14 cellular contexts compared by ENCODE assay signal in genomic region chr9:87122947-87123685, GRCh38.
A peak's percentile ranks its signal among the peaks of the same experiment; 100 is the strongest.
DNase-seq lines count a peak whose midpoint lies in the region; ATAC-seq and TF ChIP-seq lines count a peak whose summit lies in the region.
"Had no signal": no experiment of that assay in that cellular context is flagged by ENCODE, and none has a peak within 500 bp of the region (broad histone marks: within the 10 kb centered on the region; RNA-seq: fewer than 3 reads in every experiment).

No MANE protein-coding gene starts in this region.

- no peak overlapping the region for H3K4me3 ChIP-seq in fibroblast of villous mesenchyme (ENCODE audit: low read depth, low read length)
- H3K4me3 ChIP-seq in stomach = no peak overlapping the region
- H3K4me3 ChIP-seq: GM12878 had no signal

- no peak for TF ChIP-seq EP300 in stomach (IDR thresholded peaks at IDR 0.05)

- H3K27ac Mint-ChIP-seq in activated naive CD4-positive, alpha-beta T cell treated with anti-CD3 and anti-CD28 coated beads, Interleukin-2, amount 50 U/mL, for 72 hours = peak overlapping the region in 1 of 2 donors; percentile 22
- H3K27ac Mint-ChIP-seq: dendritic cell treated with granulocyte-macrophage colony-stimulating factor and Interleukin-4, amounts not matched to agents 40 ng/mL and 50 ng/mL, for 4 days; T-helper 17 cell had no signal

- WGBS in stomach, 5 donors = 50 to 69% (median 67%) methylated on average over 6 of the region's 6 CpGs

- TF ChIP-seq POLR2A in stomach (IDR thresholded peaks at IDR 0.05) = no peak

- H3K9me3 ChIP-seq in stomach = no peaks in the 10 kb centered on the region

- peaks cover 6 to 42% (median 22%) of the 10 kb centered on the region in 4 donors for H3K4me1 ChIP-seq in stomach
- H3K4me1 ChIP-seq: parathyroid adenoma had no signal

- H3K36me3 ChIP-seq in stomach = no peaks in the 10 kb centered on the region

- DNase-seq in activated naive CD4-positive, alpha-beta T cell treated with anti-CD3 and anti-CD28 coated beads, Interleukin-2, amount 50 U/mL, for 72 hours (ENCODE audit: low spot score in 2 of 2) = peak in 1 of 2 donors; percentile 4
- DNase-seq in activated naive CD4-positive, alpha-beta T cell treated with anti-CD3 and anti-CD28 coated beads, Interleukin-2, amount 50 U/mL, for 16 hours = no peak
- DNase-seq in RPMI7951 (ENCODE audit: low read depth) = peak; percentile 75
- peak; percentile 75 for DNase-seq in fibroblast of villous mesenchyme (ENCODE audit: low read depth)
- no peak for DNase-seq in stomach
- no peak for DNase-seq in germinal center (ENCODE audit: low spot score)
- DNase-seq in medulla oblongata (ENCODE audit: extremely low spot score) = no peak
- DNase-seq: NCI-H82, T-helper 17 cell had no signal

- H3K36me3 Mint-ChIP-seq in activated naive CD4-positive, alpha-beta T cell treated with anti-CD3 and anti-CD28 coated beads, Interleukin-2, amount 50 U/mL, for 72 hours = peaks cover 9 to 10% of the 10 kb centered on the region in 2 donors

- H3K27ac ChIP-seq in stomach = peak overlapping the region in 3 of 5 donors; percentile 18 to 59 (median 37)
- H3K27ac ChIP-seq: C4-2B, parathyroid adenoma had no signal

- H3K9me3 Mint-ChIP-seq in activated naive CD4-positive, alpha-beta T cell treated with anti-CD3 and anti-CD28 coated beads, Interleukin-2, amount 50 U/mL, for 72 hours = peaks cover 0 to 11% of the 10 kb centered on the region in 2 donors
- H3K9me3 Mint-ChIP-seq: dendritic cell treated with granulocyte-macrophage colony-stimulating factor and Interleukin-4, amounts not matched to agents 40 ng/mL and 50 ng/mL, for 4 days had no signal

- no peaks in the 10 kb centered on the region for H3K27me3 ChIP-seq in stomach

- intact Hi-C loops in stomach (cut with DNase I; ENCODE audit: low total_unique reads) = no loop called here

- peak; percentile 70 to 95 for ATAC-seq in activated naive CD4-positive, alpha-beta T cell treated with anti-CD3 and anti-CD28 coated beads, Interleukin-2, amount 50 U/mL, for 72 hours
- ATAC-seq in HG03457 (IDR thresholded peaks at IDR 0.05; ENCODE audit: unreplicated experiment) = no peak
- ATAC-seq: GM12878, T-helper 17 cell had no signal

- TF ChIP-seq CTCF in fibroblast of villous mesenchyme (IDR thresholded peaks at IDR 0.05; ENCODE audit: insufficient read depth, low read depth, low read length) (no peak), stomach (IDR thresholded peaks at IDR 0.05) (no peak)

Comparison
In these comparisons a context has a peak if more than half of its experiments do, and no peak if none do; other contexts are left out.
1. DNase-seq: peak in RPMI7951 (single experiment) and fibroblast of villous mesenchyme (single experiment); none in activated naive CD4-positive, alpha-beta T cell treated with anti-CD3 and anti-CD28 coated beads, Interleukin-2, amount 50 U/mL, for 16 hours (single experiment), stomach (single experiment), germinal center (single experiment) and medulla oblongata (single experiment).